ENCODE assay signal across 23 cellular contexts in genomic region chr11:134701564-134702165, GRCh38.
"Had no signal": no experiment of that assay in that cellular context is flagged by ENCODE, and none has a peak within 500 bp of the region (broad histone marks: within the 10 kb centered on the region; RNA-seq: fewer than 3 reads in every experiment).

No MANE protein-coding gene starts in this region.

- H2AFZ ChIP-seq: parathyroid adenoma had no signal

- H3K36me3 ChIP-seq: ascending aorta, cardiac muscle cell, heart left ventricle, right atrium auricular region had no signal

- ATAC-seq: effector memory CD8-positive, alpha-beta T cell; esophagus mucosa; foreskin keratinocyte; heart left ventricle; left colon had no signal

- H3K27me3 ChIP-seq: ascending aorta, foreskin keratinocyte, right atrium auricular region had no signal

- DNase-seq: activated CD4-positive, alpha-beta T cell treated with anti-CD3 and anti-CD28 coated beads for 4 hours; activated CD4-positive, alpha-beta T cell treated with anti-CD3 and anti-CD28 coated beads, Interleukin-2, amount 50 U/mL, for 48 hours; activated CD4-positive, CD25-positive, alpha-beta regulatory T cell; activated CD8-positive, alpha-beta memory T cell treated with anti-CD3 and anti-CD28 coated beads for 24 hours; activated effector memory CD4-positive, alpha-beta T cell treated with anti-CD3 and anti-CD28 coated beads, Interleukin-2, amount 50 U/mL, for 16 hours; activated naive CD4-positive, alpha-beta T cell treated with anti-CD3 and anti-CD28 coated beads, Interleukin-2, amount 10 ng/mL, durations not matched to agents 7 days and 5 days; activated naive CD8-positive, alpha-beta T cell treated with anti-CD3 and anti-CD28 coated beads, Interleukin-2, amount 10 ng/mL, durations not matched to agents 7 days and 5 days; cortex of kidney; effector memory CD8-positive, alpha-beta T cell; foreskin keratinocyte; heart left ventricle; hypothalamus; immature natural killer cell; kidney; left colon; naive B cell; nephron progenitor cell; stimulated activated naive CD4-positive, alpha-beta T cell treated with Interleukin-2 at 50 U/mL for 16 hours had no signal

- H3K79me2 ChIP-seq: parathyroid adenoma had no signal

- H3K9me3 ChIP-seq: ascending aorta, heart left ventricle, right atrium auricular region had no signal

- H3K4me1 ChIP-seq: ascending aorta, foreskin keratinocyte, heart left ventricle, parathyroid adenoma, right atrium auricular region had no signal

- H3K9ac ChIP-seq: parathyroid adenoma had no signal

- H3K4me3 ChIP-seq: ascending aorta, cardiac muscle cell, heart left ventricle, right atrium auricular region had no signal

- H3K27ac ChIP-seq: ascending aorta, cardiac muscle cell, foreskin keratinocyte, heart left ventricle, parathyroid adenoma, right atrium auricular region had no signal
